ENCODE assay signal across 9 cellular contexts in genomic region chr3:170585937-170586310, GRCh38. TPM values are rescaled to one million over a fixed set of nuclear protein-coding genes. Genes with fewer than 3 reads are reported as not detected.
DNase-seq lines count a peak whose midpoint lies in the region; ATAC-seq and TF ChIP-seq lines count a peak whose summit lies in the region.
"Had no signal": no experiment of that assay in that cellular context is flagged by ENCODE, and none has a peak within 500 bp of the region (broad histone marks: within the 10 kb centered on the region; RNA-seq: fewer than 3 reads in every experiment).

Gene SLC7A14, minus strand, starts transcription at chr3:170586075. Its CDS starts 59,139 bp downstream, at chr3:170526936.

- CTCF ChIA-PET in HEK293 (lab: Yijun Ruan, JAX), result no interaction called here

- TF ChIP-seq CTCF in HEK293 (tag by site-specific recombination; IDR thresholded peaks at IDR 0.05), result no peak
- TF ChIP-seq CTCF in fibroblast of villous mesenchyme (IDR thresholded peaks at IDR 0.05; ENCODE audit: insufficient read depth, low read depth, low read length), result no peak
- TF ChIP-seq CTCF in osteoblast (IDR thresholded peaks at IDR 0.05; ENCODE audit: extremely low read depth, low read depth, low read length), result no peak

- no peak within 1 kb of the TSS for H2AFZ ChIP-seq in osteoblast (ENCODE audit: low read length)

- H3K4me2 ChIP-seq in osteoblast (ENCODE audit: insufficient read depth, low read length), result peak within 1 kb of the TSS; percentile 64

- ATAC-seq in GM18868 (IDR thresholded peaks at IDR 0.05; ENCODE audit: unreplicated experiment), result no peak
- no peak for ATAC-seq in HG03039 (IDR thresholded peaks at IDR 0.05; ENCODE audit: unreplicated experiment)

- no peaks in the 10 kb centered on the region for H3K79me2 ChIP-seq in osteoblast (ENCODE audit: insufficient read depth, low read length)

- DNase-seq in NCI-H510A treated with DMSO at 0.1 percent for 48 hours (lab: John Stamatoyannopoulos, UW), result peak; percentile 57
- DNase-seq in fibroblast of villous mesenchyme (ENCODE audit: low read depth), result no peak
- peak; percentile 81 for DNase-seq in osteoblast (ENCODE audit: insufficient read length, low spot score, missing footprints)
- DNase-seq in activated CD4-positive, alpha-beta T cell treated with anti-CD3 and anti-CD28 coated beads, Interleukin-2, amount 50 U/mL, for 1 hour, result no peak
- DNase-seq in activated CD4-positive, alpha-beta T cell treated with anti-CD3 and anti-CD28 coated beads for 4 hours, result no peak

- peak within 1 kb of the TSS; percentile 26 for H3K4me3 ChIP-seq in HEK293 (ENCODE audit: low read depth, low read length)
- H3K4me3 ChIP-seq in fibroblast of villous mesenchyme (ENCODE audit: low read depth, low read length), result peak within 1 kb of the TSS; percentile 41
- peak within 1 kb of the TSS; percentile 52 for H3K4me3 ChIP-seq in osteoblast (ENCODE audit: insufficient read depth, low read length)

- no peaks in the 10 kb centered on the region for H3K9me3 ChIP-seq in HEK293 (ENCODE audit: control insufficient read depth, insufficient read depth, low read depth, low read length)
- H3K9me3 ChIP-seq in osteoblast (ENCODE audit: low read depth, low read length), result no peaks in the 10 kb centered on the region

- H3K36me3 ChIP-seq in HEK293 (ENCODE audit: control insufficient read depth in 2 of 2, insufficient read depth in 1 of 2, low read length in 2 of 2), result no peaks in the 10 kb centered on the region
- no peaks in the 10 kb centered on the region for H3K36me3 ChIP-seq in osteoblast (ENCODE audit: insufficient read depth, low read length)

- no peaks in the 10 kb centered on the region for H4K20me1 ChIP-seq in osteoblast (ENCODE audit: insufficient read depth, low read length)

- POLR2A ChIA-PET in HEK293 (lab: Yijun Ruan, JAX), result interaction anchor here (0.5 kb wide), 1 partner anchor 10 kb away, joined by 3 read pairs; no protein-coding TSS in a partner anchor

- H3K27me3 ChIP-seq in osteoblast (ENCODE audit: insufficient read depth, low read length), result peaks cover 58% of the 10 kb centered on the region

- H3K27ac ChIP-seq in HEK293 (ENCODE audit: extremely low read depth, low read depth, low read length) (no peak within 1 kb of the TSS), osteoblast (ENCODE audit: low read depth, low read length) (no peak within 1 kb of the TSS)

- no peaks in the 10 kb centered on the region; the same call in 1 of the 2 replicates for H3K4me1 ChIP-seq in HEK293 (ENCODE audit: control insufficient read depth, insufficient read depth, low read length)
- H3K4me1 ChIP-seq in osteoblast (ENCODE audit: insufficient read depth, low read length), result no peaks in the 10 kb centered on the region

TF ChIP-seq in HEK293, 187 proteins besides CTCF, POLR2A, EP300 and RAD21:
- no peak for TF ChIP-seq ZNF701 (tag by site-specific recombination; IDR thresholded peaks at IDR 0.05)
- no peak for TF ChIP-seq ZNF426 (tag by site-specific recombination; IDR thresholded peaks at IDR 0.05)
- TF ChIP-seq ZNF266 (tag by site-specific recombination; IDR thresholded peaks at IDR 0.05; ENCODE audit: low read depth), result no peak
- no peak for TF ChIP-seq ZNF791 (tag by site-specific recombination; IDR thresholded peaks at IDR 0.05)
- TF ChIP-seq OVOL3 (tag by site-specific recombination; IDR thresholded peaks at IDR 0.05), result no peak
- TF ChIP-seq ZNF843 (tag by site-specific recombination; IDR thresholded peaks at IDR 0.05), result no peak
- TF ChIP-seq ZFP3 (tag by site-specific recombination; IDR thresholded peaks at IDR 0.05; ENCODE audit: low read depth), result no peak
- TF ChIP-seq ZNF157 (tag by site-specific recombination; IDR thresholded peaks at IDR 0.05), result no peak
- TF ChIP-seq ZNF292 (tag by site-specific recombination; IDR thresholded peaks at IDR 0.05; ENCODE audit: borderline replicate concordance, low read depth), result no peak
- TF ChIP-seq ZNF274 (IDR thresholded peaks at IDR 0.05; ENCODE audit: low read length), result no peak
- TF ChIP-seq ZNF274 (tag by site-specific recombination; IDR thresholded peaks at IDR 0.05; ENCODE audit: borderline replicate concordance), result no peak
- TF ChIP-seq, protein P1, sequence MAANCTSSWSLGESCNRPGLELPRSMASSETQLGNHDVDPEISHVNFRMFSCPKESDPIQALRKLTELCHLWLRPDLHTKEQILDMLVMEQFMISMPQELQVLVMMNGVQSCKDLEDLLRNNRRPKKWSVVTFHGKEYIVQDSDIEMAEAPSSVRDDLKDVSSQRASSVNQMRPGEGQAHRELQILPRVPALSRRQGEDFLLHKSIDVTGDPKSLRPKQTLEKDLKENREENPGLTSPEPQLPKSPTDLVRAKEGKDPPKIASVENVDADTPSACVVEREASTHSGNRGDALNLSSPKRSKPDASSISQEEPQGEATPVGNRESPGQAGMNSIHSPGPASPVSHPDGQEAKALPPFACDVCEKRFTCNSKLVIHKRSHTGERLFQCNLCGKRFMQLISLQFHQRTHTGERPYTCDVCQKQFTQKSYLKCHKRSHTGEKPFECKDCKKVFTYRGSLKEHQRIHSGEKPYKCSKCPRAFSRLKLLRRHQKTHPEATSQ (tag by site-specific recombination; IDR thresholded peaks at IDR 0.05), result no peak
- no peak for TF ChIP-seq ZFP41 (tag by site-specific recombination; IDR thresholded peaks at IDR 0.05; ENCODE audit: borderline replicate concordance)

RNA-seq across cellular contexts. Expression of gene SLC7A14, which starts in this region (rescaled TPM):
- 1.6 and 2.2 TPM in 2 replicates for total RNA-seq in fibroblast of villous mesenchyme
- total RNA-seq in osteoblast, result 0.29 and 0.36 TPM in 2 replicates
- total RNA-seq: mesenteric fat pad had no signal

Comparison
In these comparisons a context has a peak if more than half of its experiments do, and no peak if none do; other contexts are left out.
1. Peak in DNase-seq, H3K4me3 ChIP-seq and H3K4me2 ChIP-seq in osteoblast; RNA of the gene not detected or under 1 TPM.